ENCODE assay signal across 8 cellular contexts in the genomic region with DNA sequence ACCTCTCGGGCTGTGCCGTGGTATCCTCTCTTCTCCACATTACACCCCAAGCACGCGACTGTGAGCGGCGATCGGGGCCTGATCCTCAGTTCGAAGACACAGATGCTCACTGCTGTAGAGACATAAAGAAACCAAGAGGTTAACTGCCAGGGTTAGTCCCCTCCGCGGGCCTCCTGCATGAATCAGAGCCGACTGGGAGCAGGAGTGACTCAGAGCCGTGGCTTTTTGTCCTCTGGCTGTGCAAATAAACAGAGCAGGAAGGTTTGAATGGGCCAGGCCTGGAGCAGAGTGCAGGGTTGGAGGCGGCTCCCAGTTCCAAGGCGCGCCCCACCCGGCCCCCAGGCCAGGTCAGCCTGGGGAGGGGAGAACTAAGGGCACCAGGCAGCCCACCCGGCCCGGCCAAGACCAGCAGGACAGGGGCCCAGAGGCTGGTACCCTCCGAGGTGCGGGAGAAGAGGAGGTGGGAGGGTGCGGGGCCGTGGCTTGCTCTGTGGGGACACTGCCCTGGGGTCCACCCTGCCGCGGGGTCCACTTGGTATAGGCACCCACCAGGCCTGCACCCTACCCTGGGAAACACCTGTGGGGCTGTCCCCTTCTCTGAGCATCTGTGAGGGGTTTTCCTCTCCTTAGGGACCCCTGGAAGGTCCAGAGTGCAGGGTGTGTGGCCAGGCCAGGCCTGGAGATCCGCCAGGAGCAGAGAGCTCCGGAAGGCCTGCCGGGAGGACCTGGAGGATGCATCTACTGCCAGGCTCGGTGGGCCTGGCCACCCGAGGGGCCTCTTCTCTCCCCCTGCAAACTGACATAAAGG. TPM values are rescaled to one million over a fixed set of nuclear protein-coding genes. Genes with fewer than 3 reads are reported as not detected.
A peak's percentile ranks its signal among the peaks of the same experiment; 100 is the strongest.
DNase-seq lines count a peak whose midpoint lies in the region; ATAC-seq and TF ChIP-seq lines count a peak whose summit lies in the region.

No MANE protein-coding gene starts in this region.

- in situ Hi-C loops in mammary epithelial cell (cut with MboI; ENCODE audit: low sequenced_read_pairs in 2 of 2): no loop called here

- CTCF ChIA-PET in mammary epithelial cell (lab: Charles Lee; ENCODE audit: low non-redundant PET): no interaction called here

- H4K20me1 ChIP-seq in mammary epithelial cell (ENCODE audit: insufficient read depth, low read length): no peaks in the 10 kb centered on the region

- TF ChIP-seq RAD21 in liver (IDR thresholded peaks at IDR 0.05): no peak

- H3K4me3 ChIP-seq in mammary epithelial cell (replicated peaks in 1 of 3; ENCODE audit: insufficient read depth in 1 of 3, low read depth in 2 of 3, low read length in 3 of 3): peak overlapping the region in 1 of 3 experiments; percentile 9
- no peak overlapping the region for H3K4me3 ChIP-seq in liver (ENCODE audit: low read depth in 1 of 3, low read length in 3 of 3)

- peak overlapping the region; percentile 73 for H2AFZ ChIP-seq in mammary epithelial cell (ENCODE audit: low read depth, low read length)

- peak; percentile 30 for DNase-seq in GM20000 (ENCODE audit: low spot score)
- peak; percentile 54 for DNase-seq in NCI-H774 (lab: John Stamatoyannopoulos, UW)
- peak; percentile 90 for DNase-seq in mammary epithelial cell
- peak; percentile 20 to 67 (median 41) for DNase-seq in stimulated activated CD4-positive, alpha-beta T cell treated with anti-CD3 and anti-CD28 coated beads, TNF-alpha, amount 100 ng/mL, for 48 hours (ENCODE audit: low read depth in 3 of 3)
- DNase-seq in superior temporal gyrus (ENCODE audit: extremely low spot score): no peak

- intact Hi-C loops in mammary epithelial cell (cut with micrococcal nuclease): no loop called here

- H3K9me3 ChIP-seq in mammary epithelial cell (replicated peaks; ENCODE audit: insufficient read depth, low read length) (no peaks in the 10 kb centered on the region), liver (ENCODE audit: control insufficient read depth in 4 of 4, low read length in 3 of 4) (no peaks in the 10 kb centered on the region)

- peaks cover 50% of the 10 kb centered on the region for H3K79me2 ChIP-seq in mammary epithelial cell (ENCODE audit: insufficient read depth, low read length)

- TF ChIP-seq CTCF in GM20000 (IDR thresholded peaks at IDR 0.05; ENCODE audit: extremely low read depth, missing control alignments) (no peak), mammary epithelial cell (conservative IDR thresholded peaks at IDR 0.05 in 1 of 2, IDR thresholded peaks at IDR 0.05 in 1 of 2; ENCODE audit: extremely low read depth in 1 of 2, insufficient read depth in 1 of 2, low read depth in 1 of 2, low read length in 2 of 2) (no peak), liver (IDR thresholded peaks at IDR 0.05; ENCODE audit: low read depth, low read length, missing input control) (no peak)

- dilution Hi-C loops in mammary epithelial cell (cut with HindIII; ENCODE audit: low sequenced_read_pairs): no loop called here

- H3K27ac ChIP-seq in mammary epithelial cell (ENCODE audit: insufficient read depth, low read depth, low read length): peak overlapping the region; percentile 54
- peak overlapping the region; percentile 24 to 25 for H3K27ac ChIP-seq in liver (ENCODE audit: low read depth in 1 of 2, low read length in 2 of 2)

- H3K27me3 ChIP-seq in mammary epithelial cell (ENCODE audit: insufficient read depth, low read length) (no peaks in the 10 kb centered on the region), liver (ENCODE audit: control insufficient read depth in 4 of 4, insufficient read depth in 4 of 4, low read length in 3 of 4) (no peaks in the 10 kb centered on the region)

- H3K9ac ChIP-seq in mammary epithelial cell (ENCODE audit: insufficient read depth, low read length) (peak overlapping the region; percentile 13), liver (ENCODE audit: low read depth in 1 of 2, low read length in 2 of 2) (no peak overlapping the region)

- BruUV-seq in mammary epithelial cell (replicated peaks; lab: Mats Ljungman, UMichigan): no TSS peak

- WGBS in mammary epithelial cell (ENCODE audit: low coverage, missing lambda C conversion rate): 24% methylated on average over 19 of the region's 29 CpGs
- WGBS in liver: 36% methylated on average over 29 of the region's 29 CpGs

- ATAC-seq in HG02623 (IDR thresholded peaks at IDR 0.05; ENCODE audit: unreplicated experiment) (no peak), GM21576 (IDR thresholded peaks at IDR 0.05; ENCODE audit: unreplicated experiment) (no peak)

- no peaks in the 10 kb centered on the region for H3K36me3 ChIP-seq in mammary epithelial cell (ENCODE audit: insufficient read depth, low read length)
- H3K36me3 ChIP-seq in liver (ENCODE audit: control insufficient read depth in 4 of 4, insufficient read depth in 3 of 4, low read depth in 1 of 4, low read length in 3 of 4): no peaks in the 10 kb centered on the region

- H3K4me1 ChIP-seq in mammary epithelial cell (ENCODE audit: insufficient read depth, low read length) (peaks cover 31% of the 10 kb centered on the region), liver (ENCODE audit: control insufficient read depth in 4 of 4, insufficient read depth in 4 of 4, low read length in 3 of 4) (no peaks in the 10 kb centered on the region)

- H3K4me2 ChIP-seq in mammary epithelial cell (ENCODE audit: insufficient read depth, low read depth, low read length): peak overlapping the region; percentile 81

TF ChIP-seq in liver, 16 proteins besides CTCF, POLR2A, EP300 and RAD21:
- TF ChIP-seq FOXA2 (IDR thresholded peaks at IDR 0.05) (no peak), NR2F2 (IDR thresholded peaks at IDR 0.05) (peak; percentile 47), RXRA (IDR thresholded peaks at IDR 0.05) (peak in 1 of 2 donors; percentile 7), HNF4A (conservative IDR thresholded peaks at IDR 0.05) (no peak), HNF4G (IDR thresholded peaks at IDR 0.05) (no peak), GABPA (IDR thresholded peaks at IDR 0.05 in 1 of 2, conservative IDR thresholded peaks at IDR 0.05 in 1 of 2) (no peak), EGR1 (IDR thresholded peaks at IDR 0.05; ENCODE audit: low read depth in 2 of 2) (no peak), SP1 (IDR thresholded peaks at IDR 0.05) (peak; percentile 36), JUND (IDR thresholded peaks at IDR 0.05) (peak; percentile 81 to 84), TAF1 (conservative IDR thresholded peaks at IDR 0.05) (no peak)
- TF ChIP-seq, protein P1, sequence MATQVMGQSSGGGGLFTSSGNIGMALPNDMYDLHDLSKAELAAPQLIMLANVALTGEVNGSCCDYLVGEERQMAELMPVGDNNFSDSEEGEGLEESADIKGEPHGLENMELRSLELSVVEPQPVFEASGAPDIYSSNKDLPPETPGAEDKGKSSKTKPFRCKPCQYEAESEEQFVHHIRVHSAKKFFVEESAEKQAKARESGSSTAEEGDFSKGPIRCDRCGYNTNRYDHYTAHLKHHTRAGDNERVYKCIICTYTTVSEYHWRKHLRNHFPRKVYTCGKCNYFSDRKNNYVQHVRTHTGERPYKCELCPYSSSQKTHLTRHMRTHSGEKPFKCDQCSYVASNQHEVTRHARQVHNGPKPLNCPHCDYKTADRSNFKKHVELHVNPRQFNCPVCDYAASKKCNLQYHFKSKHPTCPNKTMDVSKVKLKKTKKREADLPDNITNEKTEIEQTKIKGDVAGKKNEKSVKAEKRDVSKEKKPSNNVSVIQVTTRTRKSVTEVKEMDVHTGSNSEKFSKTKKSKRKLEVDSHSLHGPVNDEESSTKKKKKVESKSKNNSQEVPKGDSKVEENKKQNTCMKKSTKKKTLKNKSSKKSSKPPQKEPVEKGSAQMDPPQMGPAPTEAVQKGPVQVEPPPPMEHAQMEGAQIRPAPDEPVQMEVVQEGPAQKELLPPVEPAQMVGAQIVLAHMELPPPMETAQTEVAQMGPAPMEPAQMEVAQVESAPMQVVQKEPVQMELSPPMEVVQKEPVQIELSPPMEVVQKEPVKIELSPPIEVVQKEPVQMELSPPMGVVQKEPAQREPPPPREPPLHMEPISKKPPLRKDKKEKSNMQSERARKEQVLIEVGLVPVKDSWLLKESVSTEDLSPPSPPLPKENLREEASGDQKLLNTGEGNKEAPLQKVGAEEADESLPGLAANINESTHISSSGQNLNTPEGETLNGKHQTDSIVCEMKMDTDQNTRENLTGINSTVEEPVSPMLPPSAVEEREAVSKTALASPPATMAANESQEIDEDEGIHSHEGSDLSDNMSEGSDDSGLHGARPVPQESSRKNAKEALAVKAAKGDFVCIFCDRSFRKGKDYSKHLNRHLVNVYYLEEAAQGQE (IDR thresholded peaks at IDR 0.05): no peak
- TF ChIP-seq, protein P2, sequence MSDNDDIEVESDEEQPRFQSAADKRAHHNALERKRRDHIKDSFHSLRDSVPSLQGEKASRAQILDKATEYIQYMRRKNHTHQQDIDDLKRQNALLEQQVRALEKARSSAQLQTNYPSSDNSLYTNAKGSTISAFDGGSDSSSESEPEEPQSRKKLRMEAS (IDR thresholded peaks at IDR 0.05): no peak

RNA-seq across cellular contexts. Expression of gene TWIST2, which starts 16.5 kb away (rescaled TPM):
- 10 to 100 TPM in 1 of 2 donors, under 1 TPM in 1; 0.83 to 17.6 TPM for total RNA-seq in mammary epithelial cell
- polyA plus RNA-seq in mammary epithelial cell: 23.2 TPM
- 2.3 TPM for polyA minus RNA-seq in mammary epithelial cell
- under 1 TPM; 0.17 to 0.19 TPM for total RNA-seq in liver
- under 1 TPM in 1 of 2 donors, not detected in 1; 0.20 TPM for polyA plus RNA-seq in liver
